Comparison of ENCODE assay signal across 21 cellular contexts in genomic region chr9:114798793-114799427, GRCh38. TPM values are rescaled to one million over a fixed set of nuclear protein-coding genes. Genes with fewer than 3 reads are reported as not detected.
DNase-seq lines count a peak whose midpoint lies in the region; ATAC-seq and TF ChIP-seq lines count a peak whose summit lies in the region.
"Had no signal": no experiment of that assay in that cellular context is flagged by ENCODE, and none has a peak within 500 bp of the region (broad histone marks: within the 10 kb centered on the region; RNA-seq: fewer than 3 reads in every experiment).

No MANE protein-coding gene starts in this region.

- H3K9me3 ChIP-seq in SK-N-MC (ENCODE audit: low read depth, low read length), result no peaks in the 10 kb centered on the region
- no peaks in the 10 kb centered on the region for H3K9me3 ChIP-seq in hepatocyte (ENCODE audit: low read depth)
- no peaks in the 10 kb centered on the region for H3K9me3 ChIP-seq in aorta (ENCODE audit: control insufficient read depth, low read length)

- H3K4me1 ChIP-seq in hepatocyte (ENCODE audit: insufficient read depth) (peaks cover 21% of the 10 kb centered on the region), aorta (ENCODE audit: control insufficient read depth in 1 of 2, insufficient read depth in 2 of 2, low read length in 2 of 2) (no peaks in the 10 kb centered on the region)

- H2AFZ ChIP-seq in hepatocyte, result no peak overlapping the region
- H2AFZ ChIP-seq: GM23338, PC-9 had no signal

- ATAC-seq in aorta (ENCODE audit: low FRiP score), result no peak
- ATAC-seq: activated CD8-positive, alpha-beta memory T cell treated with anti-CD3 and anti-CD28 coated beads, Interleukin-2, amount 10 ng/mL, durations not matched to agents 7 days and 5 days; T-helper 17 cell had no signal

- H3K4me3 ChIP-seq in SK-N-MC (no peak overlapping the region), hepatocyte (no peak overlapping the region), aorta (ENCODE audit: low read length in 2 of 2) (no peak overlapping the region)
- H3K4me3 ChIP-seq: GM23338, lung, PC-9 had no signal

- H3K36me3 ChIP-seq in SK-N-MC (ENCODE audit: insufficient read depth, low read length), result no peaks in the 10 kb centered on the region
- H3K36me3 ChIP-seq in hepatocyte (replicated peaks; ENCODE audit: insufficient read depth, low read depth), result no peaks in the 10 kb centered on the region
- no peaks in the 10 kb centered on the region for H3K36me3 ChIP-seq in aorta (ENCODE audit: control insufficient read depth in 1 of 2, insufficient read depth in 2 of 2, low read length in 1 of 2)

- H3K4me2 ChIP-seq in hepatocyte, result peak overlapping the region; percentile 28
- H3K4me2 ChIP-seq: PC-9 had no signal

- TF ChIP-seq CTCF in hepatocyte (IDR thresholded peaks at IDR 0.05; ENCODE audit: poor library complexity), result no peak

- WGBS in hepatocyte (ENCODE audit: low lambda C conversion rate, missing lambda C conversion rate), result 53% methylated on average over 2 of the region's 2 CpGs
- WGBS in aorta, 2 donors, result 64 to 75% methylated on average over 2 of the region's 2 CpGs

- H3K9me2 ChIP-seq in hepatocyte (replicated peaks; ENCODE audit: insufficient read depth), result no peaks in the 10 kb centered on the region

- intact Hi-C loops in aorta (cut with DNase I), result no loop called here

- H4K20me1 ChIP-seq in hepatocyte (ENCODE audit: insufficient read depth, poor library complexity, severe bottlenecking), result no peaks in the 10 kb centered on the region

- peak; percentile 49 for DNase-seq in DMS79 (lab: John Stamatoyannopoulos, UW)
- peak; percentile 84 for DNase-seq in NCI-H1105 treated with DMSO at 0.1 percent for 48 hours (lab: John Stamatoyannopoulos, UW)
- DNase-seq in SK-N-MC (ENCODE audit: low read depth, low spot score), result peak; percentile 14
- no peak for DNase-seq in hepatocyte (ENCODE audit: low spot score)
- DNase-seq in aorta, result no peak
- no peak for DNase-seq in GM03348 (ENCODE audit: low spot score)
- no peak for DNase-seq in C1 segment of cervical spinal cord (lab: John Stamatoyannopoulos, UW)
- DNase-seq: activated CD4-positive, alpha-beta T cell treated with anti-CD3 and anti-CD28 coated beads, Interleukin-2, amount 50 U/mL, for 1 hour; activated CD8-positive, alpha-beta memory T cell treated with anti-CD3 and anti-CD28 coated beads, Interleukin-2, amount 10 ng/mL, durations not matched to agents 7 days and 5 days; activated naive CD4-positive, alpha-beta T cell treated with anti-CD3 and anti-CD28 coated beads, Interleukin-2, amount 10 ng/mL, durations not matched to agents 7 days and 5 days; anterior cingulate cortex; caudate nucleus; IMR-90; NCI-H2227 treated with DMSO at 0.1 percent for 48 hours; NK-92 treated with Interleukin-12 subunit alpha and Interleukin-12 subunit beta, amount 100 ng/mL, for 24 hours; T-helper 17 cell had no signal

- no peaks in the 10 kb centered on the region for H3K27me3 ChIP-seq in hepatocyte
- H3K27me3 ChIP-seq in aorta (ENCODE audit: control insufficient read depth in 1 of 2, insufficient read depth in 2 of 2, low read length in 1 of 2), result no peaks in the 10 kb centered on the region

- H3K79me2 ChIP-seq in hepatocyte, result peaks cover 3% of the 10 kb centered on the region

- no peak overlapping the region for H3K27ac ChIP-seq in SK-N-MC
- H3K27ac ChIP-seq in hepatocyte, result peak overlapping the region; percentile 30
- H3K27ac ChIP-seq in aorta (ENCODE audit: low read depth in 1 of 2, low read length in 2 of 2), result no peak overlapping the region
- H3K27ac ChIP-seq: PC-9 had no signal

- no peak overlapping the region for H3K9ac ChIP-seq in SK-N-MC (ENCODE audit: insufficient read length)

RNA-seq across cellular contexts. Expression of gene TNFSF15, which starts 6.9 kb away (rescaled TPM):
- total RNA-seq in hepatocyte (8.5 and 10.4 TPM in 2 replicates), aorta (under 1 TPM; 0.29 to 0.81 TPM)
- polyA plus RNA-seq in hepatocyte (3.3 and 7.1 TPM in 2 replicates), aorta (under 1 TPM; 0.03 to 0.38 TPM)
- total RNA-seq: endodermal cell, G401 had no signal

Comparison
In these comparisons a context has a peak if more than half of its experiments do, and no peak if none do; other contexts are left out.
1. DNase-seq: peak in DMS79 (single experiment), NCI-H1105 treated with DMSO at 0.1 percent for 48 hours (single experiment) and SK-N-MC (single experiment); none in hepatocyte (single experiment), aorta (0 of 2), GM03348 (single experiment) and C1 segment of cervical spinal cord (0 of 14).